Comparison of ENCODE assay signal across 8 cellular contexts in genomic region chr19:11374449-11375142, GRCh38. TPM values are rescaled to one million over a fixed set of nuclear protein-coding genes. Genes with fewer than 3 reads are reported as not detected.
DNase-seq lines count a peak whose midpoint lies in the region; ATAC-seq and TF ChIP-seq lines count a peak whose summit lies in the region.

A gene with protein sequence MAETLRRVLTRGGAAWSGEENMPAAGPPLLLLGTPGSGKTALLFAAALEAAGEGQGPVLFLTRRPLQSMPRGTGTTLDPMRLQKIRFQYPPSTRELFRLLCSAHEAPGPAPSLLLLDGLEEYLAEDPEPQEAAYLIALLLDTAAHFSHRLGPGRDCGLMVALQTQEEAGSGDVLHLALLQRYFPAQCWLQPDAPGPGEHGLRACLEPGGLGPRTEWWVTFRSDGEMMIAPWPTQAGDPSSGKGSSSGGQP (plus strand): TSS chr19:11374666. CDS start chr19:11374681, 15 bp downstream.

- DNase-seq in GM06990 (ENCODE audit: extremely low read depth, insufficient read length) (peak; percentile 99), NB4 (ENCODE audit: low read depth) (peak; percentile 99), SK-N-DZ (ENCODE audit: low spot score) (peak; percentile 99), glomerular visceral epithelial cell (ENCODE audit: extremely low spot score) (peak; percentile 100), occipital lobe (lab: John Stamatoyannopoulos, UW) (peak; percentile 99)
- peak; percentile 98 for DNase-seq in activated naive CD4-positive, alpha-beta T cell treated with anti-CD3 and anti-CD28 coated beads, Interleukin-2, amount 50 U/mL, for 16 hours

- TF ChIP-seq CTCF in GM06990 (IDR thresholded peaks at IDR 0.05; ENCODE audit: insufficient read depth, low read length, poor library complexity, severe bottlenecking) (no peak), NB4 (IDR thresholded peaks at IDR 0.05; ENCODE audit: low read depth, low read length) (no peak)

- H3K36me3 ChIP-seq in GM06990 (ENCODE audit: control insufficient read depth, insufficient read depth, low read length), result no peaks in the 10 kb centered on the region; the same call in 1 of the 2 replicates

- no peaks in the 10 kb centered on the region for H3K27me3 ChIP-seq in GM06990 (replicated peaks; ENCODE audit: control insufficient read depth, insufficient read depth, low read length)

- peak within 1 kb of the TSS; percentile 92 for H3K27ac ChIP-seq in temporal lobe (ENCODE audit: low read depth, low read length)

- ATAC-seq in HG02571 (IDR thresholded peaks at IDR 0.05; ENCODE audit: unreplicated experiment), result peak; percentile 86

- H3K4me3 ChIP-seq in GM06990 (replicated peaks; ENCODE audit: low read depth, low read length) (peak within 1 kb of the TSS; percentile 72), NB4 (ENCODE audit: low read depth, low read length) (peak within 1 kb of the TSS; percentile 60)

- peak; percentile 63 for TF ChIP-seq POLR2A in NB4 (IDR thresholded peaks at IDR 0.05; ENCODE audit: extremely low read depth, insufficient read length)

RNA-seq across cellular contexts. Expression of the gene that starts here (rescaled TPM):
- 0.68 and 3.3 TPM in 2 replicates for polyA plus RNA-seq in SK-N-DZ (2014; cell fraction: cytosol; rRNA removed)
- polyA plus RNA-seq in SK-N-DZ (2014; cell fraction: nucleus; rRNA removed), result 1.1 and 1.5 TPM in 2 replicates
- total RNA-seq in occipital lobe (1.6 TPM), temporal lobe (0.25 TPM)

Comparison
In these comparisons a context has a peak if more than half of its experiments do, and no peak if none do; other contexts are left out.
1. Peak in every context shown above with its lines: DNase-seq, ATAC-seq, H3K4me3 ChIP-seq and H3K27ac ChIP-seq.